Comparison of ENCODE assay signal across 14 cellular contexts in the genomic region with DNA sequence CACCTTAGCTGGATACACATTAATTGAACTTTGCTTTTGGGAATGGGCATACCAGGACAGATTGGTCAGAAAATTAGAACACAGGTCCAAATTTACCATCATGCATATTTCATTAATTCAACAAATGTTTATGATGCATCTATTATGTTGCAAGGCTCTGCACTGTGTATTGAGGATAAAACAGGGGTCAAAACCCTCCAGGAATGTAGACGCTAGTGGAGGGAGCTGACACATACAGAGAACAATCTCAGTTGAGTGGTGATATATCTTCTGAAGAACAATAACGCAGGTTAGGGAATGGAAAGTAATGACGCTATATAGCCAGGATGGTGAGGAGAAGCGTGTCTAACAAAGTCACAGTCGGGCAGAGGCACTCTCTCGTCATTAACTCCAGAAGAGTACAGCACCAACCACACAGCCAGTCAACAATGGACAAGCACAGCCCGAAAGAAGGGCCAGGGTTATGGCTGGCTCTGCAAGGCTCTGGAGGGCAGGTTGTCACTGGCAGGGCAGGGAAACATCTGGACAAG. TPM values are rescaled to one million over a fixed set of nuclear protein-coding genes. Genes with fewer than 3 reads are reported as not detected.
A peak's percentile ranks its signal among the peaks of the same experiment; 100 is the strongest.
DNase-seq lines count a peak whose midpoint lies in the region; ATAC-seq and TF ChIP-seq lines count a peak whose summit lies in the region.
"Had no signal": no experiment of that assay in that cellular context is flagged by ENCODE, and none has a peak within 500 bp of the region (broad histone marks: within the 10 kb centered on the region; RNA-seq: fewer than 3 reads in every experiment).

No MANE protein-coding gene starts in this region.

- H3K4me3 ChIP-seq in lower lobe of right lung (peak overlapping the region; percentile 73), vagina (peak overlapping the region in 1 of 2 donors; percentile 12)

- H3K27ac Mint-ChIP-seq in stimulated activated naive CD8-positive, alpha-beta T cell treated with anti-CD3 and anti-CD28 coated beads, Interleukin-15, Interleukin-2, amounts not matched to agents 100 ng/mL and 50 ng/mL, for 24 hours, result peak overlapping the region; percentile 1
- H3K27ac Mint-ChIP-seq in activated naive CD8-positive, alpha-beta T cell, result peak overlapping the region; percentile 88
- H3K27ac Mint-ChIP-seq: HFFc6 had no signal

- peak overlapping the region; percentile 85 for H3K4me3 Mint-ChIP-seq in stimulated activated naive CD8-positive, alpha-beta T cell treated with anti-CD3 and anti-CD28 coated beads, Interleukin-15, Interleukin-2, amounts not matched to agents 100 ng/mL and 50 ng/mL, for 24 hours
- H3K4me3 Mint-ChIP-seq in activated naive CD8-positive, alpha-beta T cell, result peak overlapping the region; percentile 87

- H3K27ac ChIP-seq in lower lobe of right lung (peak overlapping the region; percentile 94), vagina (peak overlapping the region; percentile 3)

- intact Hi-C loops in lower lobe of right lung (cut with DNase I), result no loop called here
- intact Hi-C loops in vagina (cut with DNase I), result no loop called here

- H3K9me3 ChIP-seq in lower lobe of right lung (no peaks in the 10 kb centered on the region), vagina (no peaks in the 10 kb centered on the region)

- TF ChIP-seq CTCF in lower lobe of right lung (IDR thresholded peaks at IDR 0.05), result no peak
- TF ChIP-seq CTCF in vagina (IDR thresholded peaks at IDR 0.05), result no peak

- H3K4me1 ChIP-seq in lower lobe of right lung (peaks cover 69% of the 10 kb centered on the region), vagina (peaks cover 3% of the 10 kb centered on the region)

- no peak for DNase-seq in stimulated activated naive CD8-positive, alpha-beta T cell treated with anti-CD3 and anti-CD28 coated beads, Interleukin-15, Interleukin-2, amounts not matched to agents 100 U/mL and 50 U/mL, for 24 hours
- DNase-seq in lower lobe of right lung (no peak), vagina (ENCODE audit: extremely low spot score in 2 of 2) (no peak), NOMO-1 treated with DMSO at 0.1 percent for 48 hours (lab: John Stamatoyannopoulos, UW; ENCODE audit: unreplicated experiment) (no peak), kidney tubule cell (ENCODE audit: low spot score) (no peak), islet precursor cell (no peak)
- DNase-seq: activated effector memory CD4-positive, alpha-beta T cell treated with Interleukin-2 at 50 U/mL for 16 hours; C1 segment of cervical spinal cord; caudate nucleus; HFFc6; NCI-H1417; NCI-H510A treated with DMSO at 0.1 percent for 48 hours had no signal

- no peak for TF ChIP-seq POLR2A in vagina (IDR thresholded peaks at IDR 0.05)

- peaks cover 18% of the 10 kb centered on the region for H3K36me3 Mint-ChIP-seq in stimulated activated naive CD8-positive, alpha-beta T cell treated with anti-CD3 and anti-CD28 coated beads, Interleukin-15, Interleukin-2, amounts not matched to agents 100 ng/mL and 50 ng/mL, for 24 hours (ENCODE audit: low read depth)
- peaks cover 2% of the 10 kb centered on the region for H3K36me3 Mint-ChIP-seq in activated naive CD8-positive, alpha-beta T cell

- no peaks in the 10 kb centered on the region for H3K27me3 Mint-ChIP-seq in stimulated activated naive CD8-positive, alpha-beta T cell treated with anti-CD3 and anti-CD28 coated beads, Interleukin-15, Interleukin-2, amounts not matched to agents 100 ng/mL and 50 ng/mL, for 24 hours
- H3K27me3 Mint-ChIP-seq in activated naive CD8-positive, alpha-beta T cell, result no peaks in the 10 kb centered on the region

- no peaks in the 10 kb centered on the region for H3K9me3 Mint-ChIP-seq in stimulated activated naive CD8-positive, alpha-beta T cell treated with anti-CD3 and anti-CD28 coated beads, Interleukin-15, Interleukin-2, amounts not matched to agents 100 ng/mL and 50 ng/mL, for 24 hours
- H3K9me3 Mint-ChIP-seq in activated naive CD8-positive, alpha-beta T cell (ENCODE audit: low read depth), result no peaks in the 10 kb centered on the region
- H3K9me3 Mint-ChIP-seq: HFFc6 had no signal

- no peak for ATAC-seq in stimulated activated naive CD8-positive, alpha-beta T cell treated with anti-CD3 and anti-CD28 coated beads, Interleukin-15, Interleukin-2, amounts not matched to agents 100 U/mL and 50 U/mL, for 24 hours
- no peak for ATAC-seq in lower lobe of right lung

- H3K27me3 ChIP-seq in lower lobe of right lung (ENCODE audit: low read depth) (no peaks in the 10 kb centered on the region), vagina (no peaks in the 10 kb centered on the region)

- peaks cover 77% of the 10 kb centered on the region for H3K4me1 Mint-ChIP-seq in stimulated activated naive CD8-positive, alpha-beta T cell treated with anti-CD3 and anti-CD28 coated beads, Interleukin-15, Interleukin-2, amounts not matched to agents 100 ng/mL and 50 ng/mL, for 24 hours (ENCODE audit: low read depth)
- peaks cover 80% of the 10 kb centered on the region for H3K4me1 Mint-ChIP-seq in activated naive CD8-positive, alpha-beta T cell (ENCODE audit: low read depth)

- H3K36me3 ChIP-seq in lower lobe of right lung (no peaks in the 10 kb centered on the region), vagina (no peaks in the 10 kb centered on the region)

RNA-seq across cellular contexts. Expression of a gene that starts 3.8 kb away (rescaled TPM):
- total RNA-seq in lower lobe of right lung (64.2 TPM), vagina (29.5 TPM)
